Comparison of ENCODE assay signal across 8 cellular contexts in the genomic region with DNA sequence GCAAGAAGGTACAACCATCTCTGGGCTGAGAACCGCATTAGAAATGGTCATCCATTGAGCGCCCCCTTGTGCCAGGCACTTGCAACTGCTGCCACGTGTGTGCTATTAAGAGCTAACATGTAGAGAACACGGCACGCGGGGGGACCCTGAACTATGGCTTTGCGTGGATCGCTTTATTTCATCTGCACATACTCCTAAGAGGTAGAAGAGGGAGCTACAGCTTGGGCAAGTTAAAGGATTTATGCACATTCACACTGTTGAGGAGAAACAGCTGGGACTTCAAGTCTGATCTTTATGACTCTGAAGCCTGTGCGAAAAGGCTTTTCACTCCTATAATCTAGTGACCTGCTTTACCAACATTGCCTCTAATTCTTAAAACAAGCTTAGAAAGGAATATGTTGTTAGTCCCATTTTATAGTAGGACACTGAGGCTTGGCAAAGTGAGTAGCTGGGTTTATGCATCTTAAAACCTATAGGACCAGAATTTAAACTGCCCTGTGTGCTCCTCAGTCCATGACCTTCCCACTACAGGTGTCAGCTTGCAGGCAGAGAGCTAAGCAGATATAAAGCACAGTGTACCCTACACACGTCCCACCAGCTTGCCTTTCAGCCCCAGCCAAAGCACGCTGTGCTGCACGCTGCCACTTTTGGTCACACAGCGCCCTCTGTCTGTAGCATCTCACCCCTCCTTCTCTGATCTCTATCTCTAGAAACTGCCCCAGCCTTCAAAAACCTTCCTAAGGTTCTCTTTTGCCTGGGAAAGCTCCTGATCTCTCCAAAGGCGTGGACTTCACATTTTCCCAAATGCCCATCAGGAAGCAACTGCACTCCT. TPM values are rescaled to one million over a fixed set of nuclear protein-coding genes. Genes with fewer than 3 reads are reported as not detected.
DNase-seq lines count a peak whose midpoint lies in the region; ATAC-seq and TF ChIP-seq lines count a peak whose summit lies in the region.

No MANE protein-coding gene starts in this region.

- peak overlapping the region; percentile 78 for H3K27ac Mint-ChIP-seq in endothelial cell (ENCODE audit: unreplicated experiment)

- peak overlapping the region; percentile 50 for H3K4me3 Mint-ChIP-seq in endothelial cell (ENCODE audit: unreplicated experiment)

- peak; percentile 73 for TF ChIP-seq CTCF in endothelial cell (IDR thresholded peaks at IDR 0.05; ENCODE audit: unreplicated experiment)

- H3K9me3 Mint-ChIP-seq in endothelial cell (ENCODE audit: unreplicated experiment), result no peaks in the 10 kb centered on the region

- no peaks in the 10 kb centered on the region for H3K9me3 ChIP-seq in HUES48 (ENCODE audit: control insufficient read depth, insufficient read depth, low read length)

- H3K4me3 ChIP-seq in HUES48 (ENCODE audit: low read depth, low read length), result peak overlapping the region; percentile 40

- no peaks in the 10 kb centered on the region for H3K27me3 ChIP-seq in HUES48 (ENCODE audit: control insufficient read depth, insufficient read depth, low read length)

- DNase-seq in D341Med (ENCODE audit: low spot score) (peak; percentile 86), NOMO-1 (lab: John Stamatoyannopoulos, UW; ENCODE audit: unreplicated experiment in 2 of 2) (peak; percentile 69 to 74), endothelial cell (ENCODE audit: low spot score) (peak; percentile 84), middle frontal gyrus (ENCODE audit: extremely low spot score, low spot score) (peak; percentile 58)
- peak; percentile 68 to 73 for DNase-seq in activated CD8-positive, alpha-beta memory T cell treated with anti-CD3 and anti-CD28 coated beads for 4 hours (ENCODE audit: low read depth in 2 of 2)
- DNase-seq in stimulated activated CD8-positive, alpha-beta memory T cell treated with anti-CD3 and anti-CD28 coated beads, Interleukin-4, amount 100 ng/mL, for 4 hours (ENCODE audit: low read depth in 2 of 2, low spot score in 1 of 2), result peak; percentile 67 to 83

- H3K27me3 Mint-ChIP-seq in endothelial cell (ENCODE audit: unreplicated experiment), result peaks cover 2% of the 10 kb centered on the region

- peaks cover 5% of the 10 kb centered on the region for H3K4me1 ChIP-seq in HUES48 (ENCODE audit: control insufficient read depth, insufficient read depth, low read length)

- H3K4me1 Mint-ChIP-seq in endothelial cell (ENCODE audit: unreplicated experiment), result peaks cover 53% of the 10 kb centered on the region

- ATAC-seq in GM21515 (IDR thresholded peaks at IDR 0.05; ENCODE audit: unreplicated experiment), result peak; percentile 74

- H3K36me3 ChIP-seq in HUES48 (ENCODE audit: control insufficient read depth, insufficient read depth, low read length), result no peaks in the 10 kb centered on the region

- no peak overlapping the region for H3K27ac ChIP-seq in HUES48 (ENCODE audit: low read depth, low read length)

- peaks cover 4% of the 10 kb centered on the region for H3K36me3 Mint-ChIP-seq in endothelial cell (ENCODE audit: low read depth, unreplicated experiment)

- no peak overlapping the region for H3K9ac ChIP-seq in HUES48 (ENCODE audit: low read depth, low read length)

RNA-seq across cellular contexts. Expression of a gene that starts 57.8 kb away (rescaled TPM):
- total RNA-seq in endothelial cell (ENCODE audit: unreplicated experiment), result 7.3 TPM
